10 cellular contexts compared by ENCODE assay signal in genomic region chr15:34610388-34610787, GRCh38. TPM values are rescaled to one million over a fixed set of nuclear protein-coding genes. Genes with fewer than 3 reads are reported as not detected.
DNase-seq lines count a peak whose midpoint lies in the region; ATAC-seq, FAIRE-seq and TF ChIP-seq lines count a peak whose summit lies in the region.
"Had no signal": no experiment of that assay in that cellular context is flagged by ENCODE, and none has a peak within 500 bp of the region (broad histone marks: within the 10 kb centered on the region; RNA-seq: fewer than 3 reads in every experiment).

No MANE protein-coding gene starts in this region.

- peak; percentile 94 for FAIRE-seq in TTC549 (lab: Jason Lieb, UNC)
- FAIRE-seq: HTR-8/SVneo had no signal

- no peaks in the 10 kb centered on the region for H3K27me3 Mint-ChIP-seq in GM23338 (ENCODE audit: insufficient read depth, low read depth, poor library complexity)

- H3K27ac ChIP-seq in C4-2B (no peak overlapping the region), GM23338 (ENCODE audit: low read depth) (no peak overlapping the region)

- ATAC-seq in GM23338, result peak; percentile 52
- no peak for ATAC-seq in HG02885 (IDR thresholded peaks at IDR 0.05; ENCODE audit: poor library complexity, unreplicated experiment)
- ATAC-seq in HG03159 (IDR thresholded peaks at IDR 0.05; ENCODE audit: unreplicated experiment), result no peak

- no peak overlapping the region for H3K4me2 ChIP-seq in GM23338

- no peak overlapping the region for H3K27ac Mint-ChIP-seq in GM23338

- no peak overlapping the region for H3K4me3 Mint-ChIP-seq in GM23338

- peak; percentile 59 for TF ChIP-seq CTCF in C4-2B (conservative IDR thresholded peaks at IDR 0.05)
- peak; percentile 43 to 53; a peak in 3 of 4 replicates for TF ChIP-seq CTCF in GM23338 (conservative IDR thresholded peaks at IDR 0.05; ENCODE audit: low read depth in 2 of 2)

- no peaks in the 10 kb centered on the region for H3K36me3 ChIP-seq in GM23338 (ENCODE audit: insufficient read depth)

- H3K9me2 ChIP-seq in GM23338 (ENCODE audit: insufficient read depth), result no peaks in the 10 kb centered on the region

- no peaks in the 10 kb centered on the region for H3K79me2 ChIP-seq in GM23338 (replicated peaks; ENCODE audit: insufficient read depth)

- H3K27me3 ChIP-seq in GM23338 (ENCODE audit: insufficient read depth), result no peaks in the 10 kb centered on the region

- no peaks in the 10 kb centered on the region for H4K20me1 ChIP-seq in GM23338 (replicated peaks; ENCODE audit: insufficient read depth)

- 0 out of 2 replicates have a peak, but pooled peaks cover 5% of the 10 kb centered on the region for H3K4me1 ChIP-seq in GM23338 (ENCODE audit: insufficient read depth)

- DNase-seq in GM23338 (ENCODE audit: low spot score), result peak; percentile 52
- DNase-seq in iris pigment epithelial cell (ENCODE audit: low read depth), result peak; percentile 23
- no peak for DNase-seq in NK-92 (lab: John Stamatoyannopoulos, UW; ENCODE audit: unreplicated experiment)
- DNase-seq in stimulated activated CD4-positive, alpha-beta T cell treated with anti-CD3 and anti-CD28 coated beads, Interleukin-12 subunit alpha, Interleukin-12 subunit beta, amount 100 ng/mL, for 4 hours, result no peak
- DNase-seq: activated CD4-positive, alpha-beta T cell treated with anti-CD3 and anti-CD28 coated beads, Interleukin-2, amount 50 U/mL, for 1 hour had no signal

- H3F3A ChIP-seq in GM23338 (replicated peaks; ENCODE audit: low read depth), result no peaks in the 10 kb centered on the region

- H3K9me3 Mint-ChIP-seq in GM23338, result no peaks in the 10 kb centered on the region

- no peaks in the 10 kb centered on the region for H3K36me3 Mint-ChIP-seq in GM23338 (ENCODE audit: low read depth)

- peaks cover 8% of the 10 kb centered on the region; the same call in 2 of the 3 replicates for H3K4me1 Mint-ChIP-seq in GM23338

- H2AFZ ChIP-seq in GM23338, result no peak overlapping the region

- no peak overlapping the region for H3K4me3 ChIP-seq in GM23338

TF ChIP-seq in GM23338, 12 proteins besides CTCF, POLR2A, EP300 and RAD21:
- no peak for TF ChIP-seq EZH2phosphoT487 (IDR thresholded peaks at IDR 0.05; ENCODE audit: unreplicated experiment)
- TF ChIP-seq POLR2AphosphoS5 (IDR thresholded peaks at IDR 0.05; ENCODE audit: low read depth), result no peak
- TF ChIP-seq, protein P1, sequence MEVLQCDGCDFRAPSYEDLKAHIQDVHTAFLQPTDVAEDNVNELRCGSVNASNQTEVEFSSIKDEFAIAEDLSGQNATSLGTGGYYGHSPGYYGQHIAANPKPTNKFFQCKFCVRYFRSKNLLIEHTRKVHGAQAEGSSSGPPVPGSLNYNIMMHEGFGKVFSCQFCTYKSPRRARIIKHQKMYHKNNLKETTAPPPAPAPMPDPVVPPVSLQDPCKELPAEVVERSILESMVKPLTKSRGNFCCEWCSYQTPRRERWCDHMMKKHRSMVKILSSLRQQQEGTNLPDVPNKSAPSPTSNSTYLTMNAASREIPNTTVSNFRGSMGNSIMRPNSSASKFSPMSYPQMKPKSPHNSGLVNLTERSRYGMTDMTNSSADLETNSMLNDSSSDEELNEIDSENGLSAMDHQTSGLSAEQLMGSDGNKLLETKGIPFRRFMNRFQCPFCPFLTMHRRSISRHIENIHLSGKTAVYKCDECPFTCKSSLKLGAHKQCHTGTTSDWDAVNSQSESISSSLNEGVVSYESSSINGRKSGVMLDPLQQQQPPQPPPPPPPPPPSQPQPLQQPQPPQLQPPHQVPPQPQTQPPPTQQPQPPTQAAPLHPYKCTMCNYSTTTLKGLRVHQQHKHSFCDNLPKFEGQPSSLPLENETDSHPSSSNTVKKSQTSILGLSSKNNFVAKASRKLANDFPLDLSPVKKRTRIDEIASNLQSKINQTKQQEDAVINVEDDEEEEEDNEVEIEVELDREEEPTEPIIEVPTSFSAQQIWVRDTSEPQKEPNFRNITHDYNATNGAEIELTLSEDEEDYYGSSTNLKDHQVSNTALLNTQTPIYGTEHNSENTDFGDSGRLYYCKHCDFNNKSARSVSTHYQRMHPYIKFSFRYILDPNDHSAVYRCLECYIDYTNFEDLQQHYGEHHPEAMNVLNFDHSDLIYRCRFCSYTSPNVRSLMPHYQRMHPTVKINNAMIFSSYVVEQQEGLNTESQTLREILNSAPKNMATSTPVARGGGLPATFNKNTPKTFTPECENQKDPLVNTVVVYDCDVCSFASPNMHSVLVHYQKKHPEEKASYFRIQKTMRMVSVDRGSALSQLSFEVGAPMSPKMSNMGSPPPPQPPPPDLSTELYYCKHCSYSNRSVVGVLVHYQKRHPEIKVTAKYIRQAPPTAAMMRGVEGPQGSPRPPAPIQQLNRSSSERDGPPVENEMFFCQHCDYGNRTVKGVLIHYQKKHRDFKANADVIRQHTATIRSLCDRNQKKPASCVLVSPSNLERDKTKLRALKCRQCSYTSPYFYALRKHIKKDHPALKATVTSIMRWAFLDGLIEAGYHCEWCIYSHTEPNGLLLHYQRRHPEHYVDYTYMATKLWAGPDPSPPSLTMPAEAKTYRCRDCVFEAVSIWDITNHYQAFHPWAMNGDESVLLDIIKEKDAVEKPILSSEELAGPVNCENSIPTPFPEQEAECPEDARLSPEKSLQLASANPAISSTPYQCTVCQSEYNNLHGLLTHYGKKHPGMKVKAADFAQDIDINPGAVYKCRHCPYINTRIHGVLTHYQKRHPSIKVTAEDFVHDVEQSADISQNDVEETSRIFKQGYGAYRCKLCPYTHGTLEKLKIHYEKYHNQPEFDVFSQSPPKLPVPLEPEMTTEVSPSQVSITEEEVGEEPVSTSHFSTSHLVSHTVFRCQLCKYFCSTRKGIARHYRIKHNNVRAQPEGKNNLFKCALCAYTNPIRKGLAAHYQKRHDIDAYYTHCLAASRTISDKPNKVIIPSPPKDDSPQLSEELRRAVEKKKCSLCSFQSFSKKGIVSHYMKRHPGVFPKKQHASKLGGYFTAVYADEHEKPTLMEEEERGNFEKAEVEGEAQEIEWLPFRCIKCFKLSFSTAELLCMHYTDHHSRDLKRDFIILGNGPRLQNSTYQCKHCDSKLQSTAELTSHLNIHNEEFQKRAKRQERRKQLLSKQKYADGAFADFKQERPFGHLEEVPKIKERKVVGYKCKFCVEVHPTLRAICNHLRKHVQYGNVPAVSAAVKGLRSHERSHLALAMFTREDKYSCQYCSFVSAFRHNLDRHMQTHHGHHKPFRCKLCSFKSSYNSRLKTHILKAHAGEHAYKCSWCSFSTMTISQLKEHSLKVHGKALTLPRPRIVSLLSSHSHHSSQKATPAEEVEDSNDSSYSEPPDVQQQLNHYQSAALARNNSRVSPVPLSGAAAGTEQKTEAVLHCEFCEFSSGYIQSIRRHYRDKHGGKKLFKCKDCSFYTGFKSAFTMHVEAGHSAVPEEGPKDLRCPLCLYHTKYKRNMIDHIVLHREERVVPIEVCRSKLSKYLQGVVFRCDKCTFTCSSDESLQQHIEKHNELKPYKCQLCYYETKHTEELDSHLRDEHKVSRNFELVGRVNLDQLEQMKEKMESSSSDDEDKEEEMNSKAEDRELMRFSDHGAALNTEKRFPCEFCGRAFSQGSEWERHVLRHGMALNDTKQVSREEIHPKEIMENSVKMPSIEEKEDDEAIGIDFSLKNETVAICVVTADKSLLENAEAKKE (CRISPR knock-in tag; IDR thresholded peaks at IDR 0.05), result no peak
- TF ChIP-seq NANOG (IDR thresholded peaks at IDR 0.05; ENCODE audit: borderline replicate concordance), result no peak
- no peak for TF ChIP-seq ZNF114 (CRISPR knock-in tag; IDR thresholded peaks at IDR 0.05)
- TF ChIP-seq EZH2 (IDR thresholded peaks at IDR 0.05; ENCODE audit: low read depth, unreplicated experiment), result no peak
- TF ChIP-seq, protein P2, sequence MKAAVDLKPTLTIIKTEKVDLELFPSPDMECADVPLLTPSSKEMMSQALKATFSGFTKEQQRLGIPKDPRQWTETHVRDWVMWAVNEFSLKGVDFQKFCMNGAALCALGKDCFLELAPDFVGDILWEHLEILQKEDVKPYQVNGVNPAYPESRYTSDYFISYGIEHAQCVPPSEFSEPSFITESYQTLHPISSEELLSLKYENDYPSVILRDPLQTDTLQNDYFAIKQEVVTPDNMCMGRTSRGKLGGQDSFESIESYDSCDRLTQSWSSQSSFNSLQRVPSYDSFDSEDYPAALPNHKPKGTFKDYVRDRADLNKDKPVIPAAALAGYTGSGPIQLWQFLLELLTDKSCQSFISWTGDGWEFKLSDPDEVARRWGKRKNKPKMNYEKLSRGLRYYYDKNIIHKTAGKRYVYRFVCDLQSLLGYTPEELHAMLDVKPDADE (IDR thresholded peaks at IDR 0.05), result no peak
- no peak for TF ChIP-seq ZNF331 (CRISPR knock-in tag; IDR thresholded peaks at IDR 0.05; ENCODE audit: low read depth)
- no peak for TF ChIP-seq CREB1 (CRISPR knock-in tag; IDR thresholded peaks at IDR 0.05; ENCODE audit: low read depth)
- TF ChIP-seq REST (IDR thresholded peaks at IDR 0.05; ENCODE audit: unreplicated experiment), result no peak
- TF ChIP-seq JUNB (IDR thresholded peaks at IDR 0.05; ENCODE audit: unreplicated experiment), result no peak
- TF ChIP-seq STAT1 (IDR thresholded peaks at IDR 0.05; ENCODE audit: unreplicated experiment), result no peak

RNA-seq across cellular contexts. Expression of gene GOLGA8B, which starts 26.9 kb away (rescaled TPM):
- 30.0 and 50.2 TPM in 2 replicates for total RNA-seq in GM23338 (2014; rRNA removed; shearing (Covaris generic))
- polyA plus RNA-seq in GM23338 (2016; fragmentation: Nextera tagmentation; extraction: Ambion mirVana), result 38.7 and 44.9 TPM in 2 replicates

Comparison
In these comparisons a context has a peak if more than half of its experiments do, and no peak if none do; other contexts are left out.
1. DNase-seq: peak in GM23338 (single experiment) and iris pigment epithelial cell (single experiment); none in NK-92 (single experiment) and stimulated activated CD4-positive, alpha-beta T cell treated with anti-CD3 and anti-CD28 coated beads, Interleukin-12 subunit alpha, Interleukin-12 subunit beta, amount 100 ng/mL, for 4 hours (single experiment).